8 cellular contexts compared by ENCODE assay signal in genomic region chr7:96321670-96322372, GRCh38. TPM values are rescaled to one million over a fixed set of nuclear protein-coding genes. Genes with fewer than 3 reads are reported as not detected.
DNase-seq lines count a peak whose midpoint lies in the region; ATAC-seq and TF ChIP-seq lines count a peak whose summit lies in the region.

Gene SLC25A13 (minus strand): TSS chr7:96322098. CDS start chr7:96321956, 142 bp downstream.

- intact Hi-C loops in mucosa of descending colon (cut with DNase I, micrococcal nuclease), result no loop called here

- H3K9me2 ChIP-seq in OCI-LY1 (ENCODE audit: low read depth, low read length), result no peaks in the 10 kb centered on the region

- H3K4me1 ChIP-seq in OCI-LY1 (ENCODE audit: insufficient read depth, low read length, severe bottlenecking) (peaks cover 25% of the 10 kb centered on the region), mucosa of descending colon (ENCODE audit: low read depth) (peaks cover 19% of the 10 kb centered on the region)

- H3K36me3 ChIP-seq in OCI-LY1 (ENCODE audit: insufficient read depth, low read length), result no peaks in the 10 kb centered on the region
- H3K36me3 ChIP-seq in mucosa of descending colon (ENCODE audit: low read depth), result no peaks in the 10 kb centered on the region

- H3K4me2 ChIP-seq in OCI-LY1 (ENCODE audit: low read length), result peak within 1 kb of the TSS; percentile 88

- TF ChIP-seq CTCF in OCI-LY1 (IDR thresholded peaks at IDR 0.05; ENCODE audit: low read length) (no peak), epithelial cell of esophagus (IDR thresholded peaks at IDR 0.05; ENCODE audit: insufficient read depth, low read depth, low read length, missing control alignments) (no peak), mucosa of descending colon (IDR thresholded peaks at IDR 0.05) (no peak)

- no peaks in the 10 kb centered on the region; the same call in 1 of the 2 replicates for H3K79me2 ChIP-seq in OCI-LY1 (ENCODE audit: insufficient read depth, low read length)

- H3K9ac ChIP-seq in OCI-LY1 (ENCODE audit: low read length), result peak within 1 kb of the TSS; percentile 81

- no peaks in the 10 kb centered on the region for H3K27me3 ChIP-seq in OCI-LY1 (ENCODE audit: insufficient read depth, low read length)

- H3K4me3 ChIP-seq in OCI-LY1 (ENCODE audit: low read depth, low read length, poor library complexity, severe bottlenecking) (peak within 1 kb of the TSS; percentile 77), epithelial cell of esophagus (ENCODE audit: low read length) (peak within 1 kb of the TSS; percentile 71), mucosa of descending colon (peak within 1 kb of the TSS; percentile 88)

- peak within 1 kb of the TSS; percentile 23 for H2AFZ ChIP-seq in OCI-LY1 (ENCODE audit: low read length)

- no peaks in the 10 kb centered on the region for H4K20me1 ChIP-seq in OCI-LY1 (ENCODE audit: insufficient read depth, low read length)

- H3F3A ChIP-seq in OCI-LY1 (ENCODE audit: insufficient read depth, low read length), result no peaks in the 10 kb centered on the region

- peak within 1 kb of the TSS; percentile 63 for H3K27ac ChIP-seq in OCI-LY1 (ENCODE audit: low read depth, low read length, poor library complexity, severe bottlenecking)

- DNase-seq in COR-L47 (lab: John Stamatoyannopoulos, UW) (peak; percentile 52), HPDE6-E6E7 (ENCODE audit: extremely low spot score) (peak; percentile 84), activated T-cell treated with anti-CD3 and anti-CD28 coated beads for 1 hour (ENCODE audit: low read depth) (peak; percentile 35), epithelial cell of esophagus (ENCODE audit: low read depth) (peak; percentile 60), mucosa of descending colon (peak; percentile 91 to 96 (median 95))
- DNase-seq in stimulated activated CD8-positive, alpha-beta memory T cell treated with anti-CD3 and anti-CD28 coated beads, Interleukin-4, amount 100 ng/mL, for 48 hours, result peak; percentile 74

- H3K9me3 ChIP-seq in OCI-LY1 (ENCODE audit: low read length) (no peaks in the 10 kb centered on the region), mucosa of descending colon (no peaks in the 10 kb centered on the region)

- ATAC-seq in GM19467 (IDR thresholded peaks at IDR 0.05; ENCODE audit: unreplicated experiment) (peak; percentile 80), mucosa of descending colon (peak; percentile 95)

RNA-seq across cellular contexts. Expression of gene SLC25A13, which starts in this region (rescaled TPM):
- total RNA-seq in mucosa of descending colon, result 10 to 100 TPM; 33.5 to 65.1 (median 42.7) TPM

Comparison
In these comparisons a context has a peak if more than half of its experiments do, and no peak if none do; other contexts are left out.
1. Peak in every context shown above with its lines: DNase-seq, ATAC-seq, H3K4me3 ChIP-seq and H3K27ac ChIP-seq.
2. DNase-seq: peak in every context shown above with its lines; median percentile 95 in mucosa of descending colon; 84 in HPDE6-E6E7; 74 in stimulated activated CD8-positive, alpha-beta memory T cell treated with anti-CD3 and anti-CD28 coated beads, Interleukin-4, amount 100 ng/mL, for 48 hours; 60 in epithelial cell of esophagus; 52 in COR-L47; 35 in activated T-cell treated with anti-CD3 and anti-CD28 coated beads for 1 hour.